Comparison of ENCODE assay signal across 24 cellular contexts in the genomic region with DNA sequence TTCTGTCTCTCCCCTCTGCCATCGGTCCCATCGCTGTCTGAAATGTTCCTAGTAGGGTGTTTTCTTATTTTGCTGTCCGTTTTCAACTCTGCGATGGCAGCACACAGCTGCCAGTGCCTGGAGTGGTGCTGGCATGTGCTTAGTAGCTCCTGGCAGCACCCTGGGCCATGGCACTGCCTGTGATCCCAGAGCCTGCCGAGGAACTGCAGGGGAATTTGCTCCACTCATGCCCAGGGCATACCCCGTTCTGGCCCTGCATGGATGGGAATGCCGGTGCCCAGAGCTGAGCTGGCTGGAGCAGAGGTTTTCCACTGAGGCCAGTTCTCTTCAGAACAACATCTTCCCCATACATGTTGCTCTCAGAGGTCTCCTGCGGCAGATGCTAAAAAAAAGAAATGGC. TPM values are rescaled to one million over a fixed set of nuclear protein-coding genes. Genes with fewer than 3 reads are reported as not detected.
DNase-seq lines count a peak whose midpoint lies in the region; ATAC-seq, FAIRE-seq and TF ChIP-seq lines count a peak whose summit lies in the region.
"Had no signal": no experiment of that assay in that cellular context is flagged by ENCODE, and none has a peak within 500 bp of the region (broad histone marks: within the 10 kb centered on the region; RNA-seq: fewer than 3 reads in every experiment).

No MANE protein-coding gene starts in this region.

- TF ChIP-seq CTCF in bronchial epithelial cell (IDR thresholded peaks at IDR 0.05; ENCODE audit: insufficient read depth, low read length, severe bottlenecking): no peak
- no peak for TF ChIP-seq CTCF in progenitor cell of endocrine pancreas (IDR thresholded peaks at IDR 0.05; ENCODE audit: unreplicated experiment)

- H3K27ac Mint-ChIP-seq in CD4-positive, CD25-positive, alpha-beta regulatory T cell: peak overlapping the region in 2 of 3 donors; percentile 17 to 20
- H3K27ac Mint-ChIP-seq in progenitor cell of endocrine pancreas: peak overlapping the region; percentile 83
- H3K27ac Mint-ChIP-seq in CD8-positive, alpha-beta memory T cell: no peak overlapping the region
- H3K27ac Mint-ChIP-seq: CD4-positive, alpha-beta T cell; HFFc6 had no signal

- no peak for ATAC-seq in CD4-positive, CD25-positive, alpha-beta regulatory T cell (ENCODE audit: low read depth in 2 of 2)
- no peak for ATAC-seq in GM21390 (IDR thresholded peaks at IDR 0.05; ENCODE audit: unreplicated experiment)
- ATAC-seq: PC-3 had no signal

- no peak overlapping the region for H3K27ac ChIP-seq in CD4-positive, CD25-positive, alpha-beta regulatory T cell (ENCODE audit: insufficient read depth, low read length, poor library complexity, severe bottlenecking)
- H3K27ac ChIP-seq in layer of hippocampus (ENCODE audit: low read depth, low read length): peak overlapping the region; percentile 13
- H3K27ac ChIP-seq in CD8-positive, alpha-beta memory T cell (ENCODE audit: low read depth, low read length): no peak overlapping the region
- H3K27ac ChIP-seq: KMS-11, SJCRH30 had no signal

- no peaks in the 10 kb centered on the region for H3K9me3 Mint-ChIP-seq in CD4-positive, CD25-positive, alpha-beta regulatory T cell
- no peaks in the 10 kb centered on the region for H3K9me3 Mint-ChIP-seq in progenitor cell of endocrine pancreas (ENCODE audit: low read depth)
- H3K9me3 Mint-ChIP-seq in CD8-positive, alpha-beta memory T cell: no peaks in the 10 kb centered on the region
- H3K9me3 Mint-ChIP-seq: CD4-positive, alpha-beta T cell; HFFc6 had no signal

- H3K4me3 Mint-ChIP-seq in CD4-positive, CD25-positive, alpha-beta regulatory T cell: no peak overlapping the region
- H3K4me3 Mint-ChIP-seq in progenitor cell of endocrine pancreas (ENCODE audit: low read depth): no peak overlapping the region
- H3K4me3 Mint-ChIP-seq in CD8-positive, alpha-beta memory T cell: no peak overlapping the region
- H3K4me3 Mint-ChIP-seq: CD4-positive, alpha-beta T cell; HFFc6 had no signal

- POLR2A ChIA-PET in CD8-positive, alpha-beta memory T cell (lab: Charles Lee): no interaction called here

- DNase-seq in CD4-positive, CD25-positive, alpha-beta regulatory T cell: no peak
- DNase-seq in bronchial epithelial cell (ENCODE audit: low read depth) (no peak), progenitor cell of endocrine pancreas (ENCODE audit: low spot score, unreplicated experiment) (no peak), ureter (ENCODE audit: low spot score) (no peak), epidermal melanocyte (ENCODE audit: insufficient read length, low spot score) (no peak)
- DNase-seq in CD8-positive, alpha-beta memory T cell: no peak
- DNase-seq: BE2C; CD4-positive, alpha-beta T cell; DMS53; HFFc6; MV-4-11; NCI-H187; NCI-H226; NCI-H524; PC-3; RPMI8226; SJCRH30 had no signal

- H3K36me3 Mint-ChIP-seq in CD4-positive, CD25-positive, alpha-beta regulatory T cell: no peaks in the 10 kb centered on the region
- H3K36me3 Mint-ChIP-seq in progenitor cell of endocrine pancreas (ENCODE audit: insufficient read depth): peaks cover 30% of the 10 kb centered on the region
- no peaks in the 10 kb centered on the region for H3K36me3 Mint-ChIP-seq in CD8-positive, alpha-beta memory T cell

- H3K9me3 ChIP-seq in CD4-positive, CD25-positive, alpha-beta regulatory T cell (ENCODE audit: control insufficient read depth in 2 of 2, low read length in 2 of 2): no peaks in the 10 kb centered on the region
- H3K9me3 ChIP-seq in CD8-positive, alpha-beta memory T cell (ENCODE audit: low read length): no peaks in the 10 kb centered on the region
- H3K9me3 ChIP-seq: BE2C, SJCRH30 had no signal

- H3K27me3 Mint-ChIP-seq in CD4-positive, CD25-positive, alpha-beta regulatory T cell: peaks cover 4% of the 10 kb centered on the region
- no peaks in the 10 kb centered on the region for H3K27me3 Mint-ChIP-seq in progenitor cell of endocrine pancreas
- H3K27me3 Mint-ChIP-seq in CD8-positive, alpha-beta memory T cell: peaks cover 0 to 8% of the 10 kb centered on the region in 2 donors
- H3K27me3 Mint-ChIP-seq: CD4-positive, alpha-beta T cell had no signal

- peak; percentile 43 for FAIRE-seq in bronchial epithelial cell (lab: Jason Lieb, UNC)
- FAIRE-seq: A204.1, GM12891, GM18507, H54 had no signal

- no peaks in the 10 kb centered on the region for H3K27me3 ChIP-seq in CD4-positive, CD25-positive, alpha-beta regulatory T cell (ENCODE audit: control insufficient read depth, insufficient read depth, low read length)
- no peaks in the 10 kb centered on the region for H3K27me3 ChIP-seq in bronchial epithelial cell (ENCODE audit: control insufficient read depth, insufficient read depth, low read length)
- no peaks in the 10 kb centered on the region for H3K27me3 ChIP-seq in layer of hippocampus (ENCODE audit: control insufficient read depth, insufficient read depth, low read length)
- no peaks in the 10 kb centered on the region for H3K27me3 ChIP-seq in CD8-positive, alpha-beta memory T cell (ENCODE audit: insufficient read depth, low read length, poor library complexity, severe bottlenecking)
- H3K27me3 ChIP-seq: BE2C, SJCRH30 had no signal

- peaks cover 0 to 4% (median 2%) of the 10 kb centered on the region in 4 donors for H3K4me1 Mint-ChIP-seq in CD4-positive, CD25-positive, alpha-beta regulatory T cell
- no peaks in the 10 kb centered on the region for H3K4me1 Mint-ChIP-seq in progenitor cell of endocrine pancreas (ENCODE audit: low read depth)
- H3K4me1 Mint-ChIP-seq in CD8-positive, alpha-beta memory T cell: peaks cover 0 to 5% (median 0%) of the 10 kb centered on the region in 3 donors

- no peaks in the 10 kb centered on the region for H3K36me3 ChIP-seq in CD4-positive, CD25-positive, alpha-beta regulatory T cell (ENCODE audit: control insufficient read depth, insufficient read depth, low read length)
- H3K36me3 ChIP-seq in bronchial epithelial cell (ENCODE audit: control insufficient read depth, insufficient read depth, low read length): peaks cover 43% of the 10 kb centered on the region
- H3K36me3 ChIP-seq in CD8-positive, alpha-beta memory T cell (ENCODE audit: insufficient read depth, low read length): no peaks in the 10 kb centered on the region

- CTCF ChIA-PET in CD8-positive, alpha-beta memory T cell (lab: Charles Lee): no interaction called here

- no peak overlapping the region for H3K4me3 ChIP-seq in CD4-positive, CD25-positive, alpha-beta regulatory T cell (ENCODE audit: low read depth, low read length)
- no peak overlapping the region for H3K4me3 ChIP-seq in bronchial epithelial cell (ENCODE audit: low read depth, low read length)
- H3K4me3 ChIP-seq in CD8-positive, alpha-beta memory T cell (ENCODE audit: low read length): no peak overlapping the region
- H3K4me3 ChIP-seq: SJCRH30 had no signal

- H3K4me1 ChIP-seq in CD4-positive, CD25-positive, alpha-beta regulatory T cell (ENCODE audit: control insufficient read depth, insufficient read depth, low read length, poor library complexity, severe bottlenecking): peaks cover 3% of the 10 kb centered on the region
- no peaks in the 10 kb centered on the region for H3K4me1 ChIP-seq in CD8-positive, alpha-beta memory T cell (ENCODE audit: insufficient read depth, low read length)
- H3K4me1 ChIP-seq: BE2C, SJCRH30 had no signal

RNA-seq across cellular contexts. Expression of a gene that starts 43.1 kb away (rescaled TPM):
- total RNA-seq in CD4-positive, CD25-positive, alpha-beta regulatory T cell: 0.81 TPM
- polyA plus RNA-seq in CD4-positive, CD25-positive, alpha-beta regulatory T cell: under 1 TPM; 0.33 to 0.71 (median 0.37) TPM
- total RNA-seq in bronchial epithelial cell: 41.3 and 48.0 TPM in 2 replicates
- 93.1 and 99.5 TPM in 2 replicates for total RNA-seq in progenitor cell of endocrine pancreas
- 34.2 TPM for total RNA-seq in ureter
- total RNA-seq in CD8-positive, alpha-beta memory T cell: 10 to 100 TPM; 12.5 to 16.5 TPM
- 0.79 TPM for polyA plus RNA-seq in CD8-positive, alpha-beta memory T cell

RNA-seq across cellular contexts. Expression of a gene that starts 46.2 kb away (rescaled TPM):
- 90.8 TPM for total RNA-seq in CD4-positive, CD25-positive, alpha-beta regulatory T cell
- 100 to 1,000 TPM in 2 of 4 donors, 10 to 100 TPM in 2; 93.2 to 110 (median 100) TPM for polyA plus RNA-seq in CD4-positive, CD25-positive, alpha-beta regulatory T cell
- total RNA-seq in bronchial epithelial cell: 92.0 and 112 TPM in 2 replicates
- total RNA-seq in progenitor cell of endocrine pancreas: 62.8 and 63.7 TPM in 2 replicates
- 51.5 TPM for total RNA-seq in ureter
- total RNA-seq in CD8-positive, alpha-beta memory T cell: 10 to 100 TPM; 89.8 to 90.3 TPM
- polyA plus RNA-seq in CD8-positive, alpha-beta memory T cell: 90.6 TPM

Comparison
In these comparisons a context has a peak if more than half of its experiments do, and no peak if none do; other contexts are left out.
1. H3K27ac Mint-ChIP-seq: peak in CD4-positive, CD25-positive, alpha-beta regulatory T cell (2 of 3) and progenitor cell of endocrine pancreas (single experiment); none in CD8-positive, alpha-beta memory T cell (0 of 8).